In the genomic region with DNA sequence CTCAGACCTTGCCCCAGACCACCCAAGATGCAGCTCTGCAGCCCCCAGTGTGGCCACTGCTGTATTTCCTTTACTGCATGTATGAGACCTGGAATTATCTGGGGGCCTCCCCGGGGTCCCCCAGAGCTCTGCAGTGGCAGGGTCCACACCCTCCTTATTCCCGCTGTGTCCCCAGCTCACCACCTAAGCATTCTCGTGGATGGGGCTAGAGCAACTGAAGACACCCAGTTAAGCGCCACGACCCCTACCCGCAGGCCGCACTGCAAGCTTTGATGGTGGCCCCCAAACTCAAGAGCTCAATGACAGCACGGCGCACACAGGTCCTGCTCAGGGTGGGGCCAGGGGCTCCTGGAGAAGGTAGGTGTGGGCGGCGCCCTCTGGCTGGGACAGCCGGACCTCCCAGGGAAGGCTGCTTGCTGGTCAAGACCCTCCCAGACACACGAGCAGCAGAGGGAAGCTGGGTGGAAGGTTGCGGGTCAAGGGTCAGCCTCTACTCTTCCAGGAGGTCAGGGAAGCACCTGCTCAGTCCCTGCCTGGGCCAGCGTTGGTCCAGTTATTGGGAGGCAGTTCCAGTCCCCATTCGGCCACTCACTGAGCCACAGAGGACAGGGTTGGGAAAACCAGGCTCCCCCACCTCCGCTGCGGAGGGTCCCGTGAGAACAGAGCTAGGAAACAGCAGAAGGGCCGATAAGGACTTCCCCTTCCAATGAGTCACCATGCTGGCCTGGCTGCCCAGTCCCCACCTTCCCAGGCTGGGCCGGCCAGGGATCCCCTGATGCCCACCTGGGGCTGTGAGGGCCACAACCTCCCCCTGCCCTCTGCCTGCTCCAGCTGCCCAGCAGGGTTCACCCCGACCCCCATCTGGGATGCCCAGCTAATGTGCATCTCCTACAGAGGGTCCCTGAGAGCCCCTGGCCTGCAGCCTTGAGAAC, we compare ENCODE assay signal across 8 cellular contexts. TPM values are rescaled to one million over a fixed set of nuclear protein-coding genes. Genes with fewer than 3 reads are reported as not detected.
DNase-seq lines count a peak whose midpoint lies in the region; ATAC-seq and FAIRE-seq lines count a peak whose summit lies in the region.
"Had no signal": no experiment of that assay in that cellular context is flagged by ENCODE, and none has a peak within 500 bp of the region (broad histone marks: within the 10 kb centered on the region; RNA-seq: fewer than 3 reads in every experiment).

No MANE protein-coding gene starts in this region.

- no peaks in the 10 kb centered on the region for H3K36me3 ChIP-seq in SJCRH30
- no peaks in the 10 kb centered on the region for H3K36me3 ChIP-seq in mucosa of rectum (ENCODE audit: control insufficient read depth in 2 of 2, insufficient read depth in 2 of 2, low read length in 2 of 2)

- peaks cover 73% of the 10 kb centered on the region for H3K4me1 ChIP-seq in SJCRH30
- peaks cover 22 to 25% of the 10 kb centered on the region in 2 donors for H3K4me1 ChIP-seq in mucosa of rectum (ENCODE audit: control insufficient read depth in 2 of 2, insufficient read depth in 2 of 2, low read length in 2 of 2)

- intact Hi-C loops in posterior vena cava (cut with DNase I): loop anchor here in 1 of 2 donors (10.0 kb wide), 1 partner anchor 49 kb away; no protein-coding TSS in a partner anchor

- no peak overlapping the region for H3K4me3 ChIP-seq in SJCRH30
- H3K4me3 ChIP-seq in mucosa of rectum (ENCODE audit: low read length in 2 of 2): no peak overlapping the region

- H3K9ac ChIP-seq in mucosa of rectum (ENCODE audit: low read depth in 1 of 2, low read length in 2 of 2): no peak overlapping the region

- no peak for ATAC-seq in HG03196 (IDR thresholded peaks at IDR 0.05; ENCODE audit: unreplicated experiment)

- no peak overlapping the region for H3K27ac ChIP-seq in SJCRH30
- peak overlapping the region; percentile 80 for H3K27ac ChIP-seq in epithelial cell of prostate
- H3K27ac ChIP-seq in mucosa of rectum (ENCODE audit: low read depth in 2 of 2, low read length in 2 of 2): peak overlapping the region; percentile 32 to 37

- H3K9me3 ChIP-seq in SJCRH30 (replicated peaks): no peaks in the 10 kb centered on the region
- no peaks in the 10 kb centered on the region for H3K9me3 ChIP-seq in mucosa of rectum (ENCODE audit: control insufficient read depth in 2 of 2, low read length in 2 of 2)

- DNase-seq in SJCRH30: peak; percentile 37 to 43
- DNase-seq in epithelial cell of prostate (ENCODE audit: low read depth, low spot score): no peak
- no peak for DNase-seq in urothelium cell line (ENCODE audit: low spot score)
- DNase-seq in NCI-H510A treated with DMSO at 0.1 percent for 48 hours (lab: John Stamatoyannopoulos, UW): no peak
- no peak for DNase-seq in posterior vena cava (ENCODE audit: low spot score)
- DNase-seq: activated naive CD8-positive, alpha-beta T cell treated with anti-CD3 and anti-CD28 coated beads, Interleukin-2, amount 10 ng/mL, durations not matched to agents 7 days and 5 days had no signal

- FAIRE-seq in urothelium cell line (lab: Jason Lieb, UNC): peak; percentile 30

- H3K27me3 ChIP-seq in SJCRH30 (no peaks in the 10 kb centered on the region), mucosa of rectum (ENCODE audit: control insufficient read depth in 2 of 2, insufficient read depth in 2 of 2, low read length in 2 of 2) (peaks cover 14 to 24% of the 10 kb centered on the region in 2 donors)

RNA-seq across cellular contexts. Expression of a gene that starts 2.9 kb away (rescaled TPM):
- 37.3 and 43.8 TPM in 2 replicates for total RNA-seq in SJCRH30 (2014; rRNA removed; shearing (Covaris generic))
- total RNA-seq in posterior vena cava: 100 to 1,000 TPM; 131 to 183 TPM

RNA-seq across cellular contexts. Expression of a gene that starts 22.7 kb away (rescaled TPM):
- 3,142 and 3,675 TPM in 2 replicates for total RNA-seq in SJCRH30 (2014; rRNA removed; shearing (Covaris generic))
- total RNA-seq in posterior vena cava: 1,000 to 10,000 TPM; 1,227 to 1,253 TPM

RNA-seq across cellular contexts. Expression of a gene that starts 42.9 kb away (rescaled TPM):
- 12.9 and 13.0 TPM in 2 replicates for total RNA-seq in SJCRH30 (2014; rRNA removed; shearing (Covaris generic))
- 1 to 10 TPM; 3.4 to 3.8 TPM for total RNA-seq in posterior vena cava

Comparison
In these comparisons a context has a peak if more than half of its experiments do, and no peak if none do; other contexts are left out.
1. DNase-seq: peak in SJCRH30 (2 of 2); none in epithelial cell of prostate (single experiment), urothelium cell line (single experiment), NCI-H510A treated with DMSO at 0.1 percent for 48 hours (single experiment) and posterior vena cava (single experiment).